ENCODE assay signal across 8 cellular contexts in genomic region chr2:46985512-46985911, GRCh38. TPM values are rescaled to one million over a fixed set of nuclear protein-coding genes. Genes with fewer than 3 reads are reported as not detected.
DNase-seq lines count a peak whose midpoint lies in the region; ATAC-seq, FAIRE-seq and TF ChIP-seq lines count a peak whose summit lies in the region.

No MANE protein-coding gene starts in this region.

- POLR2A ChIA-PET in A549 (lab: Yijun Ruan, JAX) (interaction anchor here (0.5 to 1.3 kb wide), 3 partner anchors 31 to 403 kb away, joined by 3 read pairs; no protein-coding TSS in a partner anchor), GM10248 (lab: Yijun Ruan, JAX) (no interaction called here)

- TF ChIP-seq POLR2A in A549 (IDR thresholded peaks at IDR 0.05; ENCODE audit: low read length) (no peak), Peyer's patch (IDR thresholded peaks at IDR 0.05) (no peak), GM12892 (IDR thresholded peaks at IDR 0.05; ENCODE audit: low read depth, low read length) (no peak)

- H3K36me3 Mint-ChIP-seq in stimulated activated memory B cell treated with anti-CD40 and anti-IgM and Interleukin-4, amounts not matched to agents 10 μg/mL and 1 μg/mL and 100 μg/mL, for 72 hours: peaks cover 14% of the 10 kb centered on the region

- H3K4me3 ChIP-seq in A549: no peak overlapping the region
- H3K4me3 ChIP-seq in Peyer's patch: no peak overlapping the region

- no peak for TF ChIP-seq RAD21 in A549 (conservative IDR thresholded peaks at IDR 0.05 in 1 of 2, IDR thresholded peaks at IDR 0.05 in 1 of 2)

- TF ChIP-seq CTCF in A549 (IDR thresholded peaks at IDR 0.05): no peak
- no peak for TF ChIP-seq CTCF in Peyer's patch (IDR thresholded peaks at IDR 0.05)
- TF ChIP-seq CTCF in GM10248 (IDR thresholded peaks at IDR 0.05; ENCODE audit: control extremely low read depth, extremely low read depth, low read depth, missing control alignments): no peak

- H3K36me3 ChIP-seq in Peyer's patch: peaks cover 0 to 4% (median 0%) of the 10 kb centered on the region in 3 donors

- no peaks in the 10 kb centered on the region for H3K27me3 ChIP-seq in Peyer's patch

- no peak for TF ChIP-seq EP300 in A549 (IDR thresholded peaks at IDR 0.05)

- DNase-seq in A549 (ENCODE audit: low read depth in 1 of 2, low spot score in 1 of 2) (peak in 1 of 2 experiments; percentile 41), Peyer's patch (peak in 1 of 3 donors; percentile 68), epithelial cell of prostate (ENCODE audit: low read depth, low spot score) (no peak), GM10248 (ENCODE audit: extremely low spot score) (no peak), hypothalamus (lab: John Stamatoyannopoulos, UW) (no peak), GM12892 (ENCODE audit: insufficient read length) (no peak)

- H3K4me3 Mint-ChIP-seq in stimulated activated memory B cell treated with anti-CD40 and anti-IgM and Interleukin-4, amounts not matched to agents 10 μg/mL and 1 μg/mL and 100 μg/mL, for 72 hours: peak overlapping the region; percentile 52

- H3K9me3 Mint-ChIP-seq in stimulated activated memory B cell treated with anti-CD40 and anti-IgM and Interleukin-4, amounts not matched to agents 10 μg/mL and 1 μg/mL and 100 μg/mL, for 72 hours: no peaks in the 10 kb centered on the region

- no peak for FAIRE-seq in A549 (lab: Jason Lieb, UNC)
- FAIRE-seq in GM12892 (lab: Jason Lieb, UNC): no peak

- 23% methylated on average over 2 of the region's 2 CpGs for WGBS in A549 (ENCODE audit: missing lambda C conversion rate)

- H3K4me1 ChIP-seq in A549: peaks cover 85% of the 10 kb centered on the region
- H3K4me1 ChIP-seq in Peyer's patch: peaks cover 22 to 72% (median 41%) of the 10 kb centered on the region in 4 donors

- H3K27ac ChIP-seq in A549 (peak overlapping the region; percentile 92 to 94), Peyer's patch (peak overlapping the region; percentile 65 to 84 (median 78)), epithelial cell of prostate (peak overlapping the region; percentile 89)

- peak overlapping the region; percentile 90 for H3K27ac Mint-ChIP-seq in stimulated activated memory B cell treated with anti-CD40 and anti-IgM and Interleukin-4, amounts not matched to agents 10 μg/mL and 1 μg/mL and 100 μg/mL, for 72 hours

- H3K4me1 Mint-ChIP-seq in stimulated activated memory B cell treated with anti-CD40 and anti-IgM and Interleukin-4, amounts not matched to agents 10 μg/mL and 1 μg/mL and 100 μg/mL, for 72 hours: peaks cover 86% of the 10 kb centered on the region

- H3K27me3 Mint-ChIP-seq in stimulated activated memory B cell treated with anti-CD40 and anti-IgM and Interleukin-4, amounts not matched to agents 10 μg/mL and 1 μg/mL and 100 μg/mL, for 72 hours: no peaks in the 10 kb centered on the region

- CTCF ChIA-PET in A549 (lab: Yijun Ruan, JAX) (interaction anchor here (1.1 to 1.4 kb wide), 2 partner anchors 31 to 329 kb away, joined by 3 to 5 read pairs; no protein-coding TSS in a partner anchor), GM10248 (lab: Yijun Ruan, JAX) (interaction anchor here (0.7 kb wide), 1 partner anchor 53 kb away, joined by 3 read pairs; no protein-coding TSS in a partner anchor)

- peak overlapping the region; percentile 68 for H3K4me2 ChIP-seq in A549

- ATAC-seq in A549: peak; percentile 22 to 41; a peak in 4 of 6 replicates
- peak; percentile 28 for ATAC-seq in GM19395 (IDR thresholded peaks at IDR 0.05; ENCODE audit: unreplicated experiment)
- ATAC-seq in stimulated activated memory B cell treated with anti-CD40 and anti-IgM and Interleukin-4, amounts not matched to agents 10 μg/mL and 1 μg/mL and 100 μg/mL, for 72 hours: no peak

- H3K9me3 ChIP-seq in A549: no peaks in the 10 kb centered on the region
- H3K9me3 ChIP-seq in Peyer's patch: no peaks in the 10 kb centered on the region

TF ChIP-seq in A549, 52 proteins besides CTCF, POLR2A, EP300 and RAD21:
- TF ChIP-seq FOSB (CRISPR knock-in tag; IDR thresholded peaks at IDR 0.05) (no peak), MYC (IDR thresholded peaks at IDR 0.05; ENCODE audit: borderline replicate concordance, low read length) (no peak), RNF2 (IDR thresholded peaks at IDR 0.05; ENCODE audit: borderline replicate concordance, low read depth) (no peak), CBX2 (IDR thresholded peaks at IDR 0.05; ENCODE audit: borderline replicate concordance, low read depth) (no peak), SMC3 (IDR thresholded peaks at IDR 0.05) (0 out of 3 replicates have a peak, but pooled peaks have one; percentile 2), JUN (IDR thresholded peaks at IDR 0.05) (peak; percentile 5 to 11; a peak in 1 of 5 replicates), ELK1 (IDR thresholded peaks at IDR 0.05; ENCODE audit: low read depth, low read length) (no peak), TFCP2L1 (CRISPR knock-in tag; IDR thresholded peaks at IDR 0.05) (0 out of 2 replicates have a peak, but pooled peaks have one; percentile 22), JUNB (IDR thresholded peaks at IDR 0.05) (peak; percentile 26; the same call in 1 of the 2 replicates), BCL3 (IDR thresholded peaks at IDR 0.05) (0 out of 3 replicates have a peak, but pooled peaks have one; percentile 2), SREBF2 (IDR thresholded peaks at IDR 0.05) (no peak), FOSL2 (IDR thresholded peaks at IDR 0.05) (peak; percentile 2; the same call in 1 of the 2 replicates), FOSL2 (CRISPR knock-in tag; IDR thresholded peaks at IDR 0.05) (no peak)

RNA-seq across cellular contexts. Expression of gene TTC7A, which starts 44.5 kb away (rescaled TPM):
- polyA plus RNA-seq in A549 (2011; rRNA removed): 17.3 and 19.6 TPM in 2 replicates
- polyA plus RNA-seq in A549 (2012; cell fraction: cytosol; rRNA removed): 34.9 and 40.3 TPM in 2 replicates
- 92.4 and 101 TPM in 2 replicates for polyA plus RNA-seq in A549 (2012; cell fraction: nucleus; rRNA removed)
- 30.7 to 31.4 TPM (median 31.3 TPM) in 3 replicates for polyA plus RNA-seq in A549 (2017; fragmentation: RNase III; extraction: RNeasy Plus Mini Kit Qiagen cat#74134 plus additional on column Dnase treatment)
- 16.7 and 28.0 TPM in 2 replicates for polyA minus RNA-seq in A549 (2011; rRNA and poly(A)+ RNA removed)
- 100 to 1,000 TPM in 3 of 4 donors, 10 to 100 TPM in 1; 98.3 to 162 (median 122) TPM for total RNA-seq in Peyer's patch
- 16.0 TPM for polyA plus RNA-seq in GM12892 (2012; ENCODE audit: missing spikeins)
